In genomic region chr1:212118167-212118871, GRCh38 we compare ENCODE assay signal across 11 cellular contexts.
DNase-seq lines count a peak whose midpoint lies in the region; ATAC-seq, FAIRE-seq and TF ChIP-seq lines count a peak whose summit lies in the region.
"Had no signal": no experiment of that assay in that cellular context is flagged by ENCODE, and none has a peak within 500 bp of the region (broad histone marks: within the 10 kb centered on the region; RNA-seq: fewer than 3 reads in every experiment).

No MANE protein-coding gene starts in this region.

- ATAC-seq in foreskin keratinocyte: no peak
- ATAC-seq in HG02981 (IDR thresholded peaks at IDR 0.05; ENCODE audit: unreplicated experiment): no peak
- ATAC-seq in GM19035 (IDR thresholded peaks at IDR 0.05; ENCODE audit: unreplicated experiment): no peak

- no peak overlapping the region for H2AFZ ChIP-seq in MM.1S (ENCODE audit: low read length)
- H2AFZ ChIP-seq in endothelial cell of umbilical vein (ENCODE audit: low read depth, low read length): no peak overlapping the region

- no peaks in the 10 kb centered on the region for H3K27me3 Mint-ChIP-seq in neural crest cell (ENCODE audit: low read depth)
- H3K27me3 Mint-ChIP-seq: activated B cell treated with CpG ODN at 0.5 μM for 24 hours, progenitor cell of endocrine pancreas had no signal

- H3K4me2 ChIP-seq in MM.1S (ENCODE audit: low read depth, low read length) (no peak overlapping the region), endothelial cell of umbilical vein (ENCODE audit: insufficient read depth, low read length) (no peak overlapping the region)
- H3K4me2 ChIP-seq: BLaER1 treated with 17β-estradiol and CSF1 and Interleukin-3, amounts not matched to agents 10 nM and 100 nM had no signal

- peak overlapping the region; percentile 46 for H3K27ac Mint-ChIP-seq in neural crest cell (ENCODE audit: unreplicated experiment)
- H3K27ac Mint-ChIP-seq: activated B cell treated with CpG ODN at 0.5 μM for 24 hours, progenitor cell of endocrine pancreas had no signal

- H3K4me3 ChIP-seq in MM.1S (ENCODE audit: low read length): no peak overlapping the region
- H3K4me3 ChIP-seq in endothelial cell of umbilical vein (replicated peaks in 1 of 3; ENCODE audit: insufficient read depth in 1 of 3, low read depth in 1 of 3, low read length in 3 of 3): no peak overlapping the region
- H3K4me3 ChIP-seq: BLaER1 treated with 17β-estradiol and CSF1 and Interleukin-3, amounts not matched to agents 10 nM and 100 nM had no signal

- H3K4me3 Mint-ChIP-seq in neural crest cell: no peak overlapping the region
- H3K4me3 Mint-ChIP-seq: activated B cell treated with CpG ODN at 0.5 μM for 24 hours had no signal

- no TSS peak for BruUV-seq in endothelial cell of umbilical vein (replicated peaks; lab: Mats Ljungman, UMichigan)

- DNase-seq in EL (peak; percentile 12), MM.1S (no peak), endothelial cell of umbilical vein (ENCODE audit: low read depth, low spot score) (peak; percentile 30), neural crest cell (ENCODE audit: low read depth, low spot score) (no peak), foreskin keratinocyte (no peak)
- DNase-seq: activated B cell treated with CpG ODN at 0.5 μM for 24 hours had no signal

- CTCF ChIA-PET in endothelial cell of umbilical vein (lab: Charles Lee): interaction anchor here (0.7 to 1.6 kb wide), 4 partner anchors 10 to 48 kb away, joined by 3 to 8 read pairs (median 4); no protein-coding TSS in a partner anchor

- no peak for TF ChIP-seq CTCF in MM.1S (IDR thresholded peaks at IDR 0.05; ENCODE audit: low read length)
- TF ChIP-seq CTCF in endothelial cell of umbilical vein (IDR thresholded peaks at IDR 0.05; ENCODE audit: extremely low read depth in 1 of 2, insufficient read depth in 1 of 2, low read depth in 1 of 2, low read length in 2 of 2): no peak
- no peak for TF ChIP-seq CTCF in neural crest cell (conservative IDR thresholded peaks at IDR 0.05)
- no peak for TF ChIP-seq CTCF in foreskin keratinocyte (conservative IDR thresholded peaks at IDR 0.05)

- POLR2A ChIA-PET in endothelial cell of umbilical vein (lab: Charles Lee): no interaction called here

- no peak overlapping the region for H3K9ac ChIP-seq in MM.1S (ENCODE audit: low read length)
- no peak overlapping the region for H3K9ac ChIP-seq in endothelial cell of umbilical vein (replicated peaks; ENCODE audit: extremely low read depth, insufficient read depth, low read length)
- H3K9ac ChIP-seq: BLaER1 treated with 17β-estradiol and CSF1 and Interleukin-3, amounts not matched to agents 10 nM and 100 nM had no signal

- peaks cover 6% of the 10 kb centered on the region for H3K4me1 Mint-ChIP-seq in neural crest cell

- H3K9me1 ChIP-seq in endothelial cell of umbilical vein (replicated peaks; ENCODE audit: control insufficient read depth, extremely low read depth, insufficient read depth, low read length): no peaks in the 10 kb centered on the region

- no peak for FAIRE-seq in endothelial cell of umbilical vein (lab: Jason Lieb, UNC)
- FAIRE-seq: GM19239 had no signal

- H3K4me1 ChIP-seq in MM.1S (ENCODE audit: low read length) (peaks cover 15% of the 10 kb centered on the region), endothelial cell of umbilical vein (ENCODE audit: control insufficient read depth, extremely low read depth, insufficient read depth, low read length) (no peaks in the 10 kb centered on the region), foreskin keratinocyte (no peaks in the 10 kb centered on the region)

- no peaks in the 10 kb centered on the region for H3K9me2 ChIP-seq in MM.1S (replicated peaks; ENCODE audit: insufficient read depth, low read length)

- H3K79me2 ChIP-seq in MM.1S (ENCODE audit: low read length) (no peaks in the 10 kb centered on the region), endothelial cell of umbilical vein (ENCODE audit: control insufficient read depth, insufficient read depth, low read length) (no peaks in the 10 kb centered on the region)

- no peaks in the 10 kb centered on the region for H3K36me3 ChIP-seq in MM.1S (replicated peaks; ENCODE audit: insufficient read depth, low read length)
- no peaks in the 10 kb centered on the region for H3K36me3 ChIP-seq in endothelial cell of umbilical vein (ENCODE audit: control insufficient read depth in 2 of 2, extremely low read depth in 1 of 2, insufficient read depth in 2 of 2, low read length in 2 of 2)

- no peaks in the 10 kb centered on the region for H3K9me3 Mint-ChIP-seq in neural crest cell
- H3K9me3 Mint-ChIP-seq: activated B cell treated with CpG ODN at 0.5 μM for 24 hours had no signal

- H4K20me1 ChIP-seq in MM.1S (ENCODE audit: insufficient read depth, low read length): no peaks in the 10 kb centered on the region
- no peaks in the 10 kb centered on the region for H4K20me1 ChIP-seq in endothelial cell of umbilical vein (replicated peaks; ENCODE audit: control insufficient read depth, extremely low read depth, insufficient read depth, low read length)
- H4K20me1 ChIP-seq: BLaER1 treated with 17β-estradiol and CSF1 and Interleukin-3, amounts not matched to agents 10 nM and 100 nM had no signal

- dilution Hi-C loops in endothelial cell of umbilical vein (cut with MboI; ENCODE audit: extremely low pct_ligation_motif_present, low sequenced_read_pairs): no loop called here

- H3K9me3 ChIP-seq in MM.1S (replicated peaks; ENCODE audit: insufficient read depth, low read length) (no peaks in the 10 kb centered on the region), endothelial cell of umbilical vein (replicated peaks; ENCODE audit: control insufficient read depth, insufficient read depth, low read length) (no peaks in the 10 kb centered on the region)
- H3K9me3 ChIP-seq: BLaER1 treated with 17β-estradiol and CSF1 and Interleukin-3, amounts not matched to agents 10 nM and 100 nM had no signal

- TF ChIP-seq POLR2A in endothelial cell of umbilical vein (IDR thresholded peaks at IDR 0.05; ENCODE audit: low read depth, low read length): no peak

- H3K27me3 ChIP-seq in MM.1S (replicated peaks; ENCODE audit: insufficient read depth, low read length): no peaks in the 10 kb centered on the region
- H3K27me3 ChIP-seq in endothelial cell of umbilical vein (ENCODE audit: control insufficient read depth in 2 of 2, insufficient read depth in 2 of 2, low read length in 2 of 2): no peaks in the 10 kb centered on the region
- H3K27me3 ChIP-seq in foreskin keratinocyte: no peaks in the 10 kb centered on the region
- H3K27me3 ChIP-seq: BLaER1 treated with 17β-estradiol and CSF1 and Interleukin-3, amounts not matched to agents 10 nM and 100 nM had no signal

- H3K36me3 Mint-ChIP-seq in neural crest cell (ENCODE audit: low read depth): no peaks in the 10 kb centered on the region

- H3K27ac ChIP-seq in MM.1S (ENCODE audit: low read length) (peak overlapping the region; percentile 32; the same call in 1 of the 2 replicates), endothelial cell of umbilical vein (ENCODE audit: insufficient read depth, low read depth, low read length) (no peak overlapping the region), foreskin keratinocyte (no peak overlapping the region)
- H3K27ac ChIP-seq: BLaER1 treated with 17β-estradiol and CSF1 and Interleukin-3, amounts not matched to agents 10 nM and 100 nM had no signal

- H3F3A ChIP-seq in MM.1S (ENCODE audit: insufficient read depth, low read length): no peaks in the 10 kb centered on the region

- intact Hi-C loops in endothelial cell of umbilical vein (cut with micrococcal nuclease): no loop called here

TF ChIP-seq in endothelial cell of umbilical vein, 7 proteins besides CTCF, POLR2A, EP300 and RAD21:
- TF ChIP-seq, protein P1, sequence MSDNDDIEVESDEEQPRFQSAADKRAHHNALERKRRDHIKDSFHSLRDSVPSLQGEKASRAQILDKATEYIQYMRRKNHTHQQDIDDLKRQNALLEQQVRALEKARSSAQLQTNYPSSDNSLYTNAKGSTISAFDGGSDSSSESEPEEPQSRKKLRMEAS (IDR thresholded peaks at IDR 0.05; ENCODE audit: insufficient read depth, insufficient read length): no peak
- no peak for TF ChIP-seq MYC (IDR thresholded peaks at IDR 0.05; ENCODE audit: low read depth, low read length)
- TF ChIP-seq FOS (IDR thresholded peaks at IDR 0.05; ENCODE audit: borderline replicate concordance, insufficient read depth, low read length): no peak
- no peak for TF ChIP-seq EZH2 (IDR thresholded peaks at IDR 0.05; ENCODE audit: borderline replicate concordance, low read depth, low read length, severe bottlenecking)
- TF ChIP-seq JUN (IDR thresholded peaks at IDR 0.05; ENCODE audit: borderline replicate concordance, insufficient read depth, insufficient read length, low read depth): no peak
- TF ChIP-seq POLR2AphosphoS5 (IDR thresholded peaks at IDR 0.05; ENCODE audit: insufficient read depth, low read depth, low read length): no peak
- no peak for TF ChIP-seq GATA2 (IDR thresholded peaks at IDR 0.05; ENCODE audit: insufficient read depth, insufficient read length, low read depth, low read length)

Comparison
In these comparisons a context has a peak if more than half of its experiments do, and no peak if none do; other contexts are left out.
1. DNase-seq: peak in EL (single experiment) and endothelial cell of umbilical vein (single experiment); none in MM.1S (single experiment), neural crest cell (single experiment) and foreskin keratinocyte (0 of 2).